Comparison of ENCODE assay signal across 8 cellular contexts in the genomic region with DNA sequence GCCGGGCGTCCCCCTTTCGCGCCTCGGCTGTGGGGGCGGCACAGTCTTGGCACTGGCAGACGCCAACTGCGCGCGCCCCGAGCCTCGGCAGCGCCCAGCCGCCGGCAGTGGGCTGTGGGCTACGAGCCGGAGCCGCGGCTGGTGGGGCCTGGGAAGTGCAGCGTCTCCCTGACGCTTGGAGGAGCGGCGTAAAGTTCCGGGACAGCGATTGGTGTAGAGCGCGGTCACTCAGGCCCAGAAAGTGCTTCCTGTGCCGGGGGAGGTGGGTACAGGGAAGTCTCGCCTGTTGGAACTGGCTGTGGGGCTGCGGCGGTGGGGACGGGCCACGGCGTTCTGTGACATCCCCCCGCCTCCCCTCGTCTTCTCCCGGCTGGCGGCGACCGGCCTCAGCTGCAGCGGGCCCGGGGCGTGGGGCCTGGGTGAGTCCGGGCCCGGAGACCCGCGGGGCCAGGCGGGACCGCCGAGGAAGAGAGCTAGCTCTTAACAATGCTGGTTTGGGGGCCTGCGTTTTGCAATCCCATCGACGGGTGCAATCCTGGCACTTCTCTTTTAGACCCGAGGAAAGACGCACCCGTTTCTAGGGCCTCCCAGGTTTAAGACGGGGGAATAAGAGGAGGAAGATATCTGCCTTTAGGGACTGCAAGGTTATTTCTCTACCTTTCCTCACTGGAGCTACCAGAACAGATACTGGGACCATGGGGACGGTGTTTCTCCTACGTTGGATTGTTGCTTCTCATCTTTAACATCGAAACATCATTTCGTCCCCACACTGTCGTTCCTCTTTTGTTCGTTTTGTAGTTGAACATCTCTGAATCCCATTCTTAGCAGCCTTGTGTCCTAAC. TPM values are rescaled to one million over a fixed set of nuclear protein-coding genes. Genes with fewer than 3 reads are reported as not detected.
DNase-seq lines count a peak whose midpoint lies in the region; FAIRE-seq and TF ChIP-seq lines count a peak whose summit lies in the region.

A gene (minus strand): TSS at position 157 of the 842 bp plus-strand sequence. CDS start 233 bp downstream, outside the sequence.
A gene (plus strand): TSS at position 265 of the 842 bp plus-strand sequence. CDS start 4,575 bp downstream, outside the sequence.

- H3K9me2 ChIP-seq in neural cell (ENCODE audit: insufficient read depth, low read length) = no peaks in the 10 kb centered on the region

- no peak within 1 kb of the TSS for H3K18ac ChIP-seq in H9 (ENCODE audit: insufficient read length, low read depth, low read length)

- H2AFZ ChIP-seq in H9 (ENCODE audit: low read length) (no peak within 1 kb of the TSS), neural cell (ENCODE audit: low read depth, low read length) (peak within 1 kb of the TSS; percentile 71)

- no peaks in the 10 kb centered on the region for H3K27me3 ChIP-seq in H9 (ENCODE audit: insufficient read depth, low read length)
- no peaks in the 10 kb centered on the region for H3K27me3 ChIP-seq in MG63
- H3K27me3 ChIP-seq in neural cell (ENCODE audit: insufficient read depth, low read depth, low read length) = no peaks in the 10 kb centered on the region
- H3K27me3 ChIP-seq in stomach = no peaks in the 10 kb centered on the region

- no peak within 1 kb of the TSS for H3T11ph ChIP-seq in H9 (ENCODE audit: low read length)

- H3K4ac ChIP-seq in H9 (ENCODE audit: low read depth, low read length) = no peak within 1 kb of the TSS

- peaks cover 0 to 18% (median 14%) of the 10 kb centered on the region in 3 experiments; a peak in 5 of 7 replicates for H3K36me3 Mint-ChIP-seq in H9 (ENCODE audit: insufficient read depth in 1 of 3, low read depth in 3 of 3)

- H3K27me3 Mint-ChIP-seq in H9 (ENCODE audit: low read depth) = no peaks in the 10 kb centered on the region

- no CpG with 5 or more reads among the region's 63 CpGs for WGBS in H9 (ENCODE audit: extremely low coverage, insufficient read length, low lambda C conversion rate)
- WGBS in stomach, 5 donors = 0 to 2% (median 1%) methylated on average over 40 to 57 of the region's 63 CpGs

- H3K9me3 Mint-ChIP-seq in H9 = no peaks in the 10 kb centered on the region

- H3K79me2 ChIP-seq in H9 (ENCODE audit: insufficient read depth, low read length) (peaks cover 4% of the 10 kb centered on the region), neural cell (replicated peaks; ENCODE audit: insufficient read depth, low read length) (peaks cover 55% of the 10 kb centered on the region)

- H3K36me3 ChIP-seq in MG63 = peaks cover 30% of the 10 kb centered on the region
- no peaks in the 10 kb centered on the region for H3K36me3 ChIP-seq in neural cell (ENCODE audit: insufficient read depth, low read length)
- H3K36me3 ChIP-seq in stomach = peaks cover 0 to 17% (median 15%) of the 10 kb centered on the region in 4 donors

- peak within 1 kb of the TSS; percentile 87 to 88 for H3K4me3 Mint-ChIP-seq in H9

- H3K23me2 ChIP-seq in H9 (ENCODE audit: insufficient read length, low read depth, low read length, poor library complexity, severe bottlenecking) = peaks cover 4% of the 10 kb centered on the region

- peak in 2 of 4 donors; percentile 10 to 50 for TF ChIP-seq POLR2A in stomach (IDR thresholded peaks at IDR 0.05)

- H4K8ac ChIP-seq in H9 (replicated peaks; ENCODE audit: insufficient read length, low read depth, low read length) = no peak within 1 kb of the TSS

- intact Hi-C loops in stomach (cut with DNase I; ENCODE audit: low total_unique reads) = no loop called here

- no peak within 1 kb of the TSS for H2AK5ac ChIP-seq in H9 (ENCODE audit: insufficient read length, low read length)

- no peak within 1 kb of the TSS for H4K91ac ChIP-seq in H9 (ENCODE audit: insufficient read length, low read depth, low read length)

- H3K9me3 ChIP-seq in H9 (ENCODE audit: control insufficient read depth, low read depth, low read length) (no peaks in the 10 kb centered on the region), MG63 (no peaks in the 10 kb centered on the region), neural cell (ENCODE audit: low read length) (no peaks in the 10 kb centered on the region), stomach (no peaks in the 10 kb centered on the region)

- H3K4me1 ChIP-seq in H9 (ENCODE audit: insufficient read depth, low read length) (peaks cover 3% of the 10 kb centered on the region; the same call in 1 of the 2 replicates), stomach (peaks cover 7 to 48% (median 33%) of the 10 kb centered on the region in 4 donors)

- peaks cover 16 to 17% of the 10 kb centered on the region in 2 experiments for H3K4me1 Mint-ChIP-seq in H9

- H4K5ac ChIP-seq in H9 (ENCODE audit: insufficient read length, low read depth, low read length) = no peak within 1 kb of the TSS

- peak within 1 kb of the TSS; percentile 17; the same call in 1 of the 2 replicates for H3K14ac ChIP-seq in H9 (ENCODE audit: insufficient read depth, low read length)

- peak within 1 kb of the TSS; percentile 79 for H3K4me2 ChIP-seq in H9 (ENCODE audit: insufficient read depth, insufficient read length, low read length)
- H3K4me2 ChIP-seq in neural cell (ENCODE audit: low read length) = peak within 1 kb of the TSS; percentile 81

- no peak within 1 kb of the TSS for H3K23ac ChIP-seq in H9 (ENCODE audit: insufficient read length, low read depth, low read length)

- H3K79me1 ChIP-seq in H9 (ENCODE audit: insufficient read depth, low read depth, low read length, poor library complexity, severe bottlenecking) = no peaks in the 10 kb centered on the region

- no peak within 1 kb of the TSS for H2BK5ac ChIP-seq in H9 (ENCODE audit: insufficient read length, low read length)

- H3F3A ChIP-seq in neural cell (ENCODE audit: insufficient read depth, low read length, poor library complexity, severe bottlenecking) = no peaks in the 10 kb centered on the region

- peak within 1 kb of the TSS; percentile 1 to 92 (median 70); a peak in 6 of 7 replicates for H3K27ac Mint-ChIP-seq in H9

- TF ChIP-seq CTCF in H9 (conservative IDR thresholded peaks at IDR 0.05) = peak; percentile 32; the same call in 2 of the 3 replicates
- TF ChIP-seq CTCF in neural cell (IDR thresholded peaks at IDR 0.05; ENCODE audit: poor library complexity, severe bottlenecking) = peak; percentile 67
- TF ChIP-seq CTCF in stomach (IDR thresholded peaks at IDR 0.05) = peak in 2 of 7 experiments; percentile 12 to 30

- peak; percentile 59 for TF ChIP-seq RAD21 in neural cell (conservative IDR thresholded peaks at IDR 0.05)

- DNase-seq in H9 (peak; percentile 98), MG63 (peak; percentile 99), SHP77 treated with DMSO at 0.1 percent for 48 hours (lab: John Stamatoyannopoulos, UW) (peak; percentile 52), activated gamma-delta T cell (lab: John Stamatoyannopoulos, UW) (peak; percentile 89), fibroblast of the conjunctiva (ENCODE audit: low read depth) (peak; percentile 97), stomach (peak; percentile 98)

- H3K56ac ChIP-seq in H9 (ENCODE audit: insufficient read length, low read depth, low read length) = no peak within 1 kb of the TSS

- H3K27ac ChIP-seq in H9 (ENCODE audit: insufficient read length, low read depth, low read length) = peak within 1 kb of the TSS; percentile 11
- peak within 1 kb of the TSS; percentile 90 for H3K27ac ChIP-seq in neural cell (ENCODE audit: low read length)
- H3K27ac ChIP-seq in stomach = peak within 1 kb of the TSS; percentile 90 to 96 (median 93)

- H2BK20ac ChIP-seq in H9 (ENCODE audit: low read depth, low read length, poor library complexity, severe bottlenecking) = no peak within 1 kb of the TSS

- H3K9ac ChIP-seq in H9 (ENCODE audit: extremely low read depth, insufficient read length, low read length) = peak within 1 kb of the TSS; percentile 80
- H3K9ac ChIP-seq in neural cell (ENCODE audit: low read length) = peak within 1 kb of the TSS; percentile 91

- H2BK15ac ChIP-seq in H9 (ENCODE audit: low read depth, low read length) = no peak within 1 kb of the TSS

- H4K20me1 ChIP-seq in H9 (ENCODE audit: control insufficient read depth, insufficient read depth, insufficient read length) (no peaks in the 10 kb centered on the region), neural cell (ENCODE audit: insufficient read depth) (no peaks in the 10 kb centered on the region)

- TF ChIP-seq EP300 in neural cell (conservative IDR thresholded peaks at IDR 0.05; ENCODE audit: poor library complexity, severe bottlenecking) (peak; percentile 41), stomach (IDR thresholded peaks at IDR 0.05) (no peak)

- H2BK12ac ChIP-seq in H9 (ENCODE audit: insufficient read length, low read depth, low read length) = no peak within 1 kb of the TSS

- H3K4me3 ChIP-seq in MG63 (peak within 1 kb of the TSS; percentile 94), neural cell (ENCODE audit: low read length) (peak within 1 kb of the TSS; percentile 75), stomach (peak within 1 kb of the TSS; percentile 62 to 91 (median 78))

- peak; percentile 82 for FAIRE-seq in G401.6 (lab: Jason Lieb, UNC)

- H2BK120ac ChIP-seq in H9 (ENCODE audit: low read depth, low read length, poor library complexity, severe bottlenecking) = no peak within 1 kb of the TSS

TF ChIP-seq in neural cell, 6 proteins besides CTCF, POLR2A, EP300 and RAD21 (continues in another document):
- TF ChIP-seq TAF1 (IDR thresholded peaks at IDR 0.05; ENCODE audit: low read depth) (peak; percentile 80), POLR2AphosphoS5 (IDR thresholded peaks at IDR 0.05) (peak; percentile 91)

RNA-seq across cellular contexts. Expression of the first gene that starts in this region (rescaled TPM):
- total RNA-seq in H9 (2021) = 17.8 and 19.3 TPM in 2 replicates
- 38.5 and 111 TPM in 2 replicates for total RNA-seq in MG63 (2014; rRNA removed; shearing (Covaris generic); ENCODE audit: low replicate concordance)
- 61.1 and 68.2 TPM in 2 replicates for polyA plus RNA-seq in neural cell
- polyA minus RNA-seq in neural cell = 38.2 and 80.9 TPM in 2 replicates
- 10 to 100 TPM in 3 of 5 donors, 1 to 10 TPM in 2; 3.8 to 36.4 (median 11.2) TPM for total RNA-seq in stomach
- 10 to 100 TPM; 14.1 to 22.1 (median 15.1) TPM for polyA plus RNA-seq in stomach

RNA-seq across cellular contexts. Expression of the second gene that starts in this region (rescaled TPM):
- total RNA-seq in H9 (2021) = 24.1 and 32.2 TPM in 2 replicates
- total RNA-seq in MG63 (2014; rRNA removed; shearing (Covaris generic); ENCODE audit: low replicate concordance) = 20.3 and 24.7 TPM in 2 replicates
- polyA plus RNA-seq in neural cell = 78.1 and 83.1 TPM in 2 replicates
- 128 and 159 TPM in 2 replicates for polyA minus RNA-seq in neural cell
- 100 to 1,000 TPM in 1 of 5 donors, 10 to 100 TPM in 4; 47.5 to 173 (median 93.1) TPM for total RNA-seq in stomach
- polyA plus RNA-seq in stomach = 10 to 100 TPM; 10.6 to 13.3 (median 12.5) TPM

Comparison
In these comparisons a context has a peak if more than half of its experiments do, and no peak if none do; other contexts are left out.
1. Peak in every context shown above with its lines: DNase-seq, H3K4me3 ChIP-seq and H3K27ac ChIP-seq.
2. H3K27ac ChIP-seq: peak in every context shown above with its lines; median percentile 93 in stomach; 90 in neural cell; 11 in H9.